15 cellular contexts compared by ENCODE assay signal in the genomic region with DNA sequence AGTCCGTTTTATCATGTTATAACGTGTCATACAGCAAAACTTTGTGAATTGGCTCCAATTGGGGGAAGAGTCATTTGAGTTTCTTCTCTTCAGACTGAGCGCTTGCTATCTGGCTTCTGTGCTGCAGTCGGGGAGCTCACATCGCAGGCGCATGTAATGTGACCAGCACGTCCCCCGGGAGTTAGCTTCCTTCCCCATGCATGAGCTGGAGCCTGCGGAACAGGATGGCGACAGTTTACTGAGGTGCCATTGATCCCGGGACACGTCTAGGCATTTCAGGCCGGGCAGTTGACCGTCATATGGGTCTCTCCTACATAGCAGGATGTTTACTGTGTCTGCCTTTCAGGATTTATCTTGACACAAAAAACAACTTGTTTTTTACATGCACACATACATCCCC. TPM values are rescaled to one million over a fixed set of nuclear protein-coding genes. Genes with fewer than 3 reads are reported as not detected.
DNase-seq lines count a peak whose midpoint lies in the region; ATAC-seq and TF ChIP-seq lines count a peak whose summit lies in the region.
"Had no signal": no experiment of that assay in that cellular context is flagged by ENCODE, and none has a peak within 500 bp of the region (broad histone marks: within the 10 kb centered on the region; RNA-seq: fewer than 3 reads in every experiment).

No MANE protein-coding gene starts in this region.

- H2BK12ac ChIP-seq in H9 (ENCODE audit: insufficient read length, low read depth, low read length), result no peak overlapping the region

- H2AK5ac ChIP-seq in H9 (ENCODE audit: insufficient read length, low read length), result no peak overlapping the region

- no peak overlapping the region for H3K23ac ChIP-seq in H9 (ENCODE audit: insufficient read length, low read depth, low read length)

- H4K8ac ChIP-seq in H9 (replicated peaks; ENCODE audit: insufficient read length, low read depth, low read length), result no peak overlapping the region

- no peak overlapping the region for H2BK120ac ChIP-seq in H9 (ENCODE audit: low read depth, low read length, poor library complexity, severe bottlenecking)

- no CpG with 5 or more reads among the region's 14 CpGs for WGBS in H9 (ENCODE audit: extremely low coverage, insufficient read length, low lambda C conversion rate)

- no peak overlapping the region for H3K9ac ChIP-seq in H9 (ENCODE audit: extremely low read depth, insufficient read length, low read length)

- H3K14ac ChIP-seq in H9 (ENCODE audit: insufficient read depth, low read length), result no peak overlapping the region; the same call in 1 of the 2 replicates

- H3T11ph ChIP-seq in H9 (ENCODE audit: low read length), result no peak overlapping the region

- H3K9me3 ChIP-seq in H9 (ENCODE audit: control insufficient read depth, low read depth, low read length), result no peaks in the 10 kb centered on the region
- H3K9me3 ChIP-seq: breast epithelium had no signal

- H3K79me1 ChIP-seq in H9 (ENCODE audit: insufficient read depth, low read depth, low read length, poor library complexity, severe bottlenecking), result no peaks in the 10 kb centered on the region

- H4K20me1 ChIP-seq in H9 (ENCODE audit: control insufficient read depth, insufficient read depth, insufficient read length), result no peaks in the 10 kb centered on the region

- DNase-seq in H9 (no peak), hepatic stellate cell (ENCODE audit: low spot score) (peak; percentile 9), retina (peak; percentile 18), kidney glomerular epithelial cell (lab: John Stamatoyannopoulos, UW) (no peak), dedifferentiated amniotic fluid mesenchymal stem cell (ENCODE audit: extremely low spot score) (no peak), NCI-H1105 treated with DMSO at 0.1 percent for 48 hours (lab: John Stamatoyannopoulos, UW) (no peak)
- DNase-seq: activated CD4-positive, alpha-beta T cell treated with anti-CD3 and anti-CD28 coated beads for 1 hour; activated naive CD4-positive, alpha-beta T cell treated with anti-CD3 and anti-CD28 coated beads, Interleukin-2, amount 10 ng/mL, durations not matched to agents 7 days and 5 days; NCI-H1105; NCI-H2227 treated with DMSO at 0.1 percent for 48 hours; SHP77 treated with DMSO at 0.1 percent for 48 hours had no signal

- H3K27me3 ChIP-seq in H9 (ENCODE audit: insufficient read depth, low read length), result no peaks in the 10 kb centered on the region
- H3K27me3 ChIP-seq: breast epithelium had no signal

- no peaks in the 10 kb centered on the region for H3K36me3 Mint-ChIP-seq in H9 (ENCODE audit: insufficient read depth in 1 of 3, low read depth in 3 of 3)
- no peaks in the 10 kb centered on the region for H3K36me3 Mint-ChIP-seq in activated T-helper 17 cell treated with anti-CD3 and anti-CD28 coated beads, Interleukin-2, amount 50 U/mL, for 72 hours (ENCODE audit: low read depth)
- H3K36me3 Mint-ChIP-seq: activated naive CD4-positive, alpha-beta T cell treated with anti-CD3 and anti-CD28 coated beads, Interleukin-2, amount 10 ng/mL, durations not matched to agents 7 days and 5 days; IgD-negative memory B cell had no signal

- no peak overlapping the region for H3K27ac ChIP-seq in H9 (ENCODE audit: insufficient read length, low read depth, low read length)

- H4K5ac ChIP-seq in H9 (ENCODE audit: insufficient read length, low read depth, low read length), result no peak overlapping the region

- no peak overlapping the region for H2BK5ac ChIP-seq in H9 (ENCODE audit: insufficient read length, low read length)

- ATAC-seq in activated T-helper 17 cell treated with anti-CD3 and anti-CD28 coated beads, Interleukin-2, amount 50 U/mL, for 72 hours (replicated peaks), result no peak
- no peak for ATAC-seq in HG03571 (IDR thresholded peaks at IDR 0.05; ENCODE audit: unreplicated experiment)

- H3K27me3 Mint-ChIP-seq in H9 (ENCODE audit: low read depth), result no peaks in the 10 kb centered on the region
- no peaks in the 10 kb centered on the region for H3K27me3 Mint-ChIP-seq in activated T-helper 17 cell treated with anti-CD3 and anti-CD28 coated beads, Interleukin-2, amount 50 U/mL, for 72 hours
- H3K27me3 Mint-ChIP-seq: activated naive CD4-positive, alpha-beta T cell treated with anti-CD3 and anti-CD28 coated beads, Interleukin-2, amount 10 ng/mL, durations not matched to agents 7 days and 5 days had no signal

- no peak overlapping the region for H3K56ac ChIP-seq in H9 (ENCODE audit: insufficient read length, low read depth, low read length)

- H3K9me3 Mint-ChIP-seq in H9, result no peaks in the 10 kb centered on the region
- H3K9me3 Mint-ChIP-seq in activated T-helper 17 cell treated with anti-CD3 and anti-CD28 coated beads, Interleukin-2, amount 50 U/mL, for 72 hours, result no peaks in the 10 kb centered on the region
- H3K9me3 Mint-ChIP-seq: activated naive CD4-positive, alpha-beta T cell treated with anti-CD3 and anti-CD28 coated beads, Interleukin-2, amount 10 ng/mL, durations not matched to agents 7 days and 5 days; IgD-negative memory B cell had no signal

- peaks cover 5 to 7% of the 10 kb centered on the region in 2 experiments; a peak in 2 of 4 replicates for H3K4me1 Mint-ChIP-seq in H9
- H3K4me1 Mint-ChIP-seq in activated T-helper 17 cell treated with anti-CD3 and anti-CD28 coated beads, Interleukin-2, amount 50 U/mL, for 72 hours, result peaks cover 25% of the 10 kb centered on the region

- TF ChIP-seq CTCF in H9 (conservative IDR thresholded peaks at IDR 0.05), result no peak

- H3K23me2 ChIP-seq in H9 (ENCODE audit: insufficient read length, low read depth, low read length, poor library complexity, severe bottlenecking), result no peaks in the 10 kb centered on the region

- H3K4me1 ChIP-seq in H9 (ENCODE audit: insufficient read depth, low read length), result no peaks in the 10 kb centered on the region
- H3K4me1 ChIP-seq: breast epithelium had no signal

- no peak overlapping the region for H3K4me2 ChIP-seq in H9 (ENCODE audit: insufficient read depth, insufficient read length, low read length)

- H2AFZ ChIP-seq in H9 (ENCODE audit: low read length), result no peak overlapping the region

- H2BK15ac ChIP-seq in H9 (ENCODE audit: low read depth, low read length), result no peak overlapping the region

- 0 out of 2 replicates have a peak, but pooled peaks cover 2% of the 10 kb centered on the region for H3K79me2 ChIP-seq in H9 (ENCODE audit: insufficient read depth, low read length)

- H3K27ac Mint-ChIP-seq in H9, result peak overlapping the region in 2 of 3 experiments; percentile 60 to 73; a peak in 1 of 7 replicates
- peak overlapping the region; percentile 49 for H3K27ac Mint-ChIP-seq in activated T-helper 17 cell treated with anti-CD3 and anti-CD28 coated beads, Interleukin-2, amount 50 U/mL, for 72 hours
- H3K27ac Mint-ChIP-seq: activated naive CD4-positive, alpha-beta T cell treated with anti-CD3 and anti-CD28 coated beads, Interleukin-2, amount 10 ng/mL, durations not matched to agents 7 days and 5 days had no signal

- H4K91ac ChIP-seq in H9 (ENCODE audit: insufficient read length, low read depth, low read length), result no peak overlapping the region

- no peak overlapping the region for H3K18ac ChIP-seq in H9 (ENCODE audit: insufficient read length, low read depth, low read length)

- no peak overlapping the region for H2BK20ac ChIP-seq in H9 (ENCODE audit: low read depth, low read length, poor library complexity, severe bottlenecking)

- H3K4me3 Mint-ChIP-seq in H9, result no peak overlapping the region
- no peak overlapping the region for H3K4me3 Mint-ChIP-seq in activated T-helper 17 cell treated with anti-CD3 and anti-CD28 coated beads, Interleukin-2, amount 50 U/mL, for 72 hours
- H3K4me3 Mint-ChIP-seq: activated naive CD4-positive, alpha-beta T cell treated with anti-CD3 and anti-CD28 coated beads, Interleukin-2, amount 10 ng/mL, durations not matched to agents 7 days and 5 days had no signal

- H3K4ac ChIP-seq in H9 (ENCODE audit: low read depth, low read length), result no peak overlapping the region

RNA-seq across cellular contexts. Expression of gene CMTM8, which starts 44.8 kb away (rescaled TPM):
- 4.0 TPM in 2 replicates for total RNA-seq in H9 (2021)
- total RNA-seq in activated T-helper 17 cell treated with anti-CD3 and anti-CD28 coated beads, Interleukin-2, amount 50 U/mL, for 72 hours, result 1 to 10 TPM; 5.2 to 7.2 TPM

Comparison
In these comparisons a context has a peak if more than half of its experiments do, and no peak if none do; other contexts are left out.
1. DNase-seq: peak in hepatic stellate cell (single experiment) and retina (single experiment); none in H9 (single experiment), kidney glomerular epithelial cell (single experiment), dedifferentiated amniotic fluid mesenchymal stem cell (single experiment) and NCI-H1105 treated with DMSO at 0.1 percent for 48 hours (single experiment).